In genomic region chr9:27664136-27664819, GRCh38 we compare ENCODE assay signal across 1 cellular context.
TF ChIP-seq lines count a peak whose summit lies in the region.

No MANE protein-coding gene starts in this region.

TF ChIP-seq in H1, 55 proteins besides CTCF, POLR2A, EP300 and RAD21:
- no peak for TF ChIP-seq SRF (IDR thresholded peaks at IDR 0.05; ENCODE audit: low read depth, low read length)
- TF ChIP-seq HDAC6 (IDR thresholded peaks at IDR 0.05; ENCODE audit: low read depth, low read length), result no peak
- no peak for TF ChIP-seq RBBP5 (IDR thresholded peaks at IDR 0.05; ENCODE audit: borderline replicate concordance, low read depth, low read length)
- no peak for TF ChIP-seq SP1 (IDR thresholded peaks at IDR 0.05; ENCODE audit: low read depth, low read length)
- no peak for TF ChIP-seq NANOG (IDR thresholded peaks at IDR 0.05; ENCODE audit: insufficient read depth, low read depth, low read length, poor library complexity, severe bottlenecking)
- no peak for TF ChIP-seq KDM4A (IDR thresholded peaks at IDR 0.05; ENCODE audit: low read depth, low read length, severe bottlenecking)
- no peak for TF ChIP-seq KDM1A (IDR thresholded peaks at IDR 0.05; ENCODE audit: borderline replicate concordance, low read length)
- no peak for TF ChIP-seq CHD2 (IDR thresholded peaks at IDR 0.05; ENCODE audit: low read length)
- no peak for TF ChIP-seq BRCA1 (IDR thresholded peaks at IDR 0.05; ENCODE audit: low read depth, low read length)
- no peak for TF ChIP-seq TAF1 (IDR thresholded peaks at IDR 0.05; ENCODE audit: low read depth, low read length)
- no peak for TF ChIP-seq YY1 (IDR thresholded peaks at IDR 0.05; ENCODE audit: low read depth, low read length)
- TF ChIP-seq HDAC2 (IDR thresholded peaks at IDR 0.05; ENCODE audit: borderline replicate concordance in 1 of 2, low read depth in 2 of 2, low read length in 2 of 2), result no peak
